16 cellular contexts compared by ENCODE assay signal in the genomic region with DNA sequence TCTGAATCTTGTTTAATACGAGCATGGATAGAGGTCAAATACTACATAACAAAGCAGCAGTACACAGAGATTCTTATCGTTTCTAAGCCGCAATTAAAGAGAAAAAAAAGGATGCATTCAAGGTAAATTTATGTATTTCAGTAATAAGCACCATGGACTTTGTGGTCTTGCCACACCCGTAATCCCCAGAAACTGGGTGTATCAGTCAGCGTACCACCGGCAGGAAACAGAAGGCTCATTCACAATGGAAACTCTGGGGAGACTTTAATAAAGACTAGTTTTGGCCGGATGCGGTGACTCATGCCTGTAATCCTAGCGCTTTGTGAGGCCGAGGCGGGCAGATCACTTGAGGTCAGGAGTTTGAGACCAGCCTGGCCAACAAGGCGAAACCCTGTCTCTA.
DNase-seq lines count a peak whose midpoint lies in the region; ATAC-seq, FAIRE-seq and TF ChIP-seq lines count a peak whose summit lies in the region.
"Had no signal": no experiment of that assay in that cellular context is flagged by ENCODE, and none has a peak within 500 bp of the region (broad histone marks: within the 10 kb centered on the region; RNA-seq: fewer than 3 reads in every experiment).

No MANE protein-coding gene starts in this region.

- intact Hi-C loops in heart right ventricle (cut with DNase I), result loop anchor here in 2 of 10 donors (10.0 kb wide), 2 partner anchors 80 to 330 kb away; partner anchors contain the start of gene ZNF280D (in 1 of the 2)

- H3K4me3 ChIP-seq in heart right ventricle (no peak overlapping the region), right atrium auricular region (no peak overlapping the region), SJCRH30 (no peak overlapping the region)
- H3K4me3 ChIP-seq: smooth muscle cell had no signal

- H3K4me1 ChIP-seq in heart right ventricle, result peaks cover 4 to 49% (median 31%) of the 10 kb centered on the region in 9 donors
- H3K4me1 ChIP-seq in right atrium auricular region, result peaks cover 0 to 25% of the 10 kb centered on the region in 2 donors
- H3K4me1 ChIP-seq in SJCRH30, result peaks cover 14% of the 10 kb centered on the region

- no peaks in the 10 kb centered on the region for H3K36me3 ChIP-seq in heart right ventricle
- H3K36me3 ChIP-seq in right atrium auricular region, result no peaks in the 10 kb centered on the region
- H3K36me3 ChIP-seq in SJCRH30, result no peaks in the 10 kb centered on the region
- H3K36me3 ChIP-seq: neutrophil had no signal

- WGBS in heart right ventricle, 2 donors, result 70 to 90% methylated on average over 12 of the region's 12 CpGs

- H3K9me3 ChIP-seq in heart right ventricle (no peaks in the 10 kb centered on the region), right atrium auricular region (no peaks in the 10 kb centered on the region), SJCRH30 (replicated peaks) (no peaks in the 10 kb centered on the region)
- H3K9me3 ChIP-seq: neutrophil had no signal

- ATAC-seq in heart right ventricle, result peak in 7 of 8 donors; percentile 44 to 79 (median 61)
- ATAC-seq: Panc1 had no signal

- H3K27me3 ChIP-seq in heart right ventricle, result no peaks in the 10 kb centered on the region
- no peaks in the 10 kb centered on the region for H3K27me3 ChIP-seq in right atrium auricular region
- H3K27me3 ChIP-seq in SJCRH30, result no peaks in the 10 kb centered on the region
- H3K27me3 ChIP-seq: neutrophil had no signal

- H3K27ac ChIP-seq in heart right ventricle (peak overlapping the region in 7 of 10 donors; percentile 11 to 49 (median 37)), right atrium auricular region (no peak overlapping the region), SJCRH30 (0 out of 2 replicates have a peak overlapping the region, but pooled peaks have one; percentile 4), epithelial cell of prostate (peak overlapping the region; percentile 39)
- H3K27ac ChIP-seq: neutrophil had no signal

- TF ChIP-seq CTCF in heart right ventricle (IDR thresholded peaks at IDR 0.05) (no peak), right atrium auricular region (IDR thresholded peaks at IDR 0.05) (no peak)

- DNase-seq in heart right ventricle (peak in 1 of 2 donors; percentile 48), right atrium auricular region (ENCODE audit: low spot score) (no peak), SJCRH30 (peak; percentile 70 to 80), epithelial cell of prostate (ENCODE audit: low read depth, low spot score) (peak; percentile 22), urothelium cell line (ENCODE audit: low spot score) (peak; percentile 75), kidney glomerular epithelial cell (lab: John Stamatoyannopoulos, UW) (no peak), ecto neural progenitor cell (ENCODE audit: low spot score) (no peak), amniotic stem cell (lab: John Stamatoyannopoulos, UW) (no peak)
- DNase-seq: activated CD4-positive, alpha-beta T cell treated with anti-CD3 and anti-CD28 coated beads, Interleukin-2, amount 50 U/mL, for 4 hours; activated gamma-delta T cell; effector CD4-positive, alpha-beta T cell; NCI-H1417; NCI-H446 had no signal

- no peak for FAIRE-seq in urothelium cell line (lab: Jason Lieb, UNC)

Comparison
In these comparisons a context has a peak if more than half of its experiments do, and no peak if none do; other contexts are left out.
1. H3K27ac ChIP-seq: peak in heart right ventricle (7 of 10), SJCRH30 (single experiment) and epithelial cell of prostate (single experiment); none in right atrium auricular region (0 of 2).
2. DNase-seq: peak in SJCRH30 (2 of 2), epithelial cell of prostate (single experiment) and urothelium cell line (single experiment); none in right atrium auricular region (single experiment), kidney glomerular epithelial cell (single experiment), ecto neural progenitor cell (single experiment) and amniotic stem cell (single experiment).